In the genomic region with DNA sequence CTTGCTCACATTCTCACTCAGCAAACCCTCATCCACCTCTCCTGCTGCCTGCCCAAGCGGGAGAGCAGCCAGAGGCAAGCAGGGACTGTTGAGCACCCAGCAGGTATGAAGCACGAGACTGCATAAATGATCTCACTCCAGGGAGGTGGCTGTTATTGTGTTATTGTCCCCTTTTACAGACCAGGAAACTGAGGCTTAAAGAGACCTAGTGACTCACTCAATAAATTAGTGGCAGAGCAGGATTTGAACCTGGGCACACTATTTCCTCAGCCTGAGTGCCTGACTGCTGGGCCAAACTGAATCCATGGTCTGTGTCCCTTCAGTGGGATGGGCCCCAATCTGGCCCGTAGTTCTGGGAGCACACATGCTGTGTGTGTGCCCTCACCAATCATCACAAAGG, we compare ENCODE assay signal across 23 cellular contexts. TPM values are rescaled to one million over a fixed set of nuclear protein-coding genes. Genes with fewer than 3 reads are reported as not detected.
DNase-seq lines count a peak whose midpoint lies in the region; ATAC-seq, FAIRE-seq and TF ChIP-seq lines count a peak whose summit lies in the region.
"Had no signal": no experiment of that assay in that cellular context is flagged by ENCODE, and none has a peak within 500 bp of the region (broad histone marks: within the 10 kb centered on the region; RNA-seq: fewer than 3 reads in every experiment).

No MANE protein-coding gene starts in this region.

- ATAC-seq in K562 (no peak), HG03521 (IDR thresholded peaks at IDR 0.05; ENCODE audit: unreplicated experiment) (no peak)
- no peak for ATAC-seq in stimulated activated memory B cell treated with anti-CD40 and anti-IgM and Interleukin-4, amounts not matched to agents 10 μg/mL and 1 μg/mL and 100 μg/mL, for 72 hours
- ATAC-seq: CD8-positive, alpha-beta T cell; GM12878; GM23338 had no signal

- H3K4me3 Mint-ChIP-seq in activated CD4-positive, alpha-beta T cell treated with anti-CD3 and anti-CD28 coated beads, Interleukin-2, amount 10 ng/mL, durations not matched to agents 7 days and 5 days, result no peak overlapping the region
- peak overlapping the region; percentile 41 for H3K4me3 Mint-ChIP-seq in neural progenitor cell
- H3K4me3 Mint-ChIP-seq in stimulated activated memory B cell treated with anti-CD40 and anti-IgM and Interleukin-4, amounts not matched to agents 10 μg/mL and 1 μg/mL and 100 μg/mL, for 72 hours, result no peak overlapping the region
- H3K4me3 Mint-ChIP-seq: CD8-positive, alpha-beta T cell; GM23338; HFFc6 had no signal

- TF ChIP-seq RAD21 in K562 (CRISPR knock-in tag; conservative IDR thresholded peaks at IDR 0.05 in 1 of 2, IDR thresholded peaks at IDR 0.05 in 1 of 2), result no peak

- no peak overlapping the region for H3K4me3 ChIP-seq in K562
- H3K4me3 ChIP-seq in neural progenitor cell, result no peak overlapping the region
- H3K4me3 ChIP-seq: GM12878, GM23338, HAP-1 had no signal

- H3K36me3 ChIP-seq in K562 (ENCODE audit: control insufficient read depth, insufficient read depth, low read length) (no peaks in the 10 kb centered on the region), neural progenitor cell (no peaks in the 10 kb centered on the region)
- H3K36me3 ChIP-seq: BE2C, HAP-1 had no signal

- H3K4me1 ChIP-seq in K562 (replicated peaks in 1 of 2; ENCODE audit: control insufficient read depth in 2 of 2, insufficient read depth in 2 of 2, low read length in 2 of 2) (peaks cover 28 to 43% of the 10 kb centered on the region in 2 experiments; a peak in 4 of 5 replicates), neural progenitor cell (no peaks in the 10 kb centered on the region)
- H3K4me1 ChIP-seq: BE2C had no signal

- H3K4me1 Mint-ChIP-seq in activated CD4-positive, alpha-beta T cell treated with anti-CD3 and anti-CD28 coated beads, Interleukin-2, amount 10 ng/mL, durations not matched to agents 7 days and 5 days, result peaks cover 40% of the 10 kb centered on the region
- H3K4me1 Mint-ChIP-seq in neural progenitor cell, result peaks cover 6% of the 10 kb centered on the region
- H3K4me1 Mint-ChIP-seq in stimulated activated memory B cell treated with anti-CD40 and anti-IgM and Interleukin-4, amounts not matched to agents 10 μg/mL and 1 μg/mL and 100 μg/mL, for 72 hours, result peaks cover 37% of the 10 kb centered on the region

- H2AFZ ChIP-seq in K562 (ENCODE audit: low read depth, low read length), result peak overlapping the region; percentile 70; the same call in 1 of the 2 replicates
- H2AFZ ChIP-seq in neural progenitor cell (replicated peaks), result no peak overlapping the region
- H2AFZ ChIP-seq: GM23338 had no signal

- no peak for TF ChIP-seq POLR2A in K562 (conservative IDR thresholded peaks at IDR 0.05)

- DNase-seq in activated CD4-positive, alpha-beta T cell treated with anti-CD3 and anti-CD28 coated beads, Interleukin-2, amount 10 ng/mL, durations not matched to agents 7 days and 5 days, result no peak
- DNase-seq in activated CD4-positive, alpha-beta T cell treated with anti-CD3 and anti-CD28 coated beads for 4 hours, result no peak
- DNase-seq in K562 (ENCODE audit: extremely low read depth in 1 of 4, low spot score in 3 of 4) (no peak), neural progenitor cell (ENCODE audit: low spot score) (no peak), NCI-H1105 (lab: John Stamatoyannopoulos, UW) (no peak), DMS53 treated with DMSO at 0.1 percent for 48 hours (lab: John Stamatoyannopoulos, UW; ENCODE audit: unreplicated experiment) (no peak)
- DNase-seq: BE2C; C1 segment of cervical spinal cord; Caco-2; CD8-positive, alpha-beta T cell; DMS153; DMS79; EL; GDM1; HFFc6 had no signal

- no peaks in the 10 kb centered on the region for H3K36me3 Mint-ChIP-seq in activated CD4-positive, alpha-beta T cell treated with anti-CD3 and anti-CD28 coated beads, Interleukin-2, amount 10 ng/mL, durations not matched to agents 7 days and 5 days (ENCODE audit: low read depth)
- no peaks in the 10 kb centered on the region for H3K36me3 Mint-ChIP-seq in neural progenitor cell
- no peaks in the 10 kb centered on the region for H3K36me3 Mint-ChIP-seq in stimulated activated memory B cell treated with anti-CD40 and anti-IgM and Interleukin-4, amounts not matched to agents 10 μg/mL and 1 μg/mL and 100 μg/mL, for 72 hours
- H3K36me3 Mint-ChIP-seq: CD8-positive, alpha-beta T cell had no signal

- CTCF ChIA-PET in activated CD4-positive, alpha-beta T cell treated with anti-CD3 and anti-CD28 coated beads, Interleukin-2, amount 10 ng/mL, durations not matched to agents 7 days and 5 days (lab: Charles Lee), result no interaction called here
- CTCF ChIA-PET in K562 (lab: Yijun Ruan, JAX; ENCODE audit: low intra/inter-chr PET ratio), result no interaction called here

- H3K9ac ChIP-seq in K562 (ENCODE audit: insufficient read depth in 1 of 2, low read depth in 2 of 2, low read length in 2 of 2) (peak overlapping the region; percentile 10 to 44; a peak in 2 of 4 replicates), neural progenitor cell (no peak overlapping the region)

- H3K27me3 ChIP-seq in K562 (ENCODE audit: control insufficient read depth in 2 of 2, insufficient read depth in 2 of 2, low read length in 2 of 2) (no peaks in the 10 kb centered on the region), neural progenitor cell (peaks cover 27% of the 10 kb centered on the region)
- H3K27me3 ChIP-seq: BE2C had no signal

- TF ChIP-seq CTCF in K562 (IDR thresholded peaks at IDR 0.05 in 2 of 3, conservative IDR thresholded peaks at IDR 0.05 in 1 of 3; ENCODE audit: insufficient read depth in 2 of 3, low read depth in 1 of 3, low read length in 3 of 3) (no peak), neural progenitor cell (IDR thresholded peaks at IDR 0.05) (no peak)

- no peaks in the 10 kb centered on the region for H3K27me3 Mint-ChIP-seq in activated CD4-positive, alpha-beta T cell treated with anti-CD3 and anti-CD28 coated beads, Interleukin-2, amount 10 ng/mL, durations not matched to agents 7 days and 5 days
- peaks cover 11% of the 10 kb centered on the region for H3K27me3 Mint-ChIP-seq in neural progenitor cell (ENCODE audit: insufficient read depth, low read depth)
- H3K27me3 Mint-ChIP-seq in stimulated activated memory B cell treated with anti-CD40 and anti-IgM and Interleukin-4, amounts not matched to agents 10 μg/mL and 1 μg/mL and 100 μg/mL, for 72 hours, result no peaks in the 10 kb centered on the region

- intact Hi-C loops in K562 (cut with micrococcal nuclease), result no loop called here

- H3K9me3 ChIP-seq in K562 (replicated peaks; ENCODE audit: control insufficient read depth, insufficient read depth, low read depth, low read length) (no peaks in the 10 kb centered on the region), neural progenitor cell (ENCODE audit: low read depth) (no peaks in the 10 kb centered on the region)
- H3K9me3 ChIP-seq: BE2C, Caco-2, HAP-1 had no signal

- in situ Hi-C loops in K562 (cut with MboI), result loop anchor here (10.0 kb wide), 1 partner anchor 243 kb away; no protein-coding TSS in a partner anchor

- WGBS in K562 (ENCODE audit: insufficient coverage, low coverage, missing lambda C conversion rate), result 75% methylated on average over 3 of the region's 3 CpGs

- H3K4me2 ChIP-seq in K562 (ENCODE audit: insufficient read depth, low read length) (peak overlapping the region; percentile 43; the same call in 1 of the 2 replicates), neural progenitor cell (no peak overlapping the region)
- H3K4me2 ChIP-seq: GM23338 had no signal

- peaks cover 3% of the 10 kb centered on the region; the same call in 1 of the 2 replicates for H4K20me1 ChIP-seq in K562 (replicated peaks; ENCODE audit: control insufficient read depth, insufficient read depth, low read length)
- no peaks in the 10 kb centered on the region for H4K20me1 ChIP-seq in neural progenitor cell (ENCODE audit: low read depth)

- no peaks in the 10 kb centered on the region for H3F3A ChIP-seq in neural progenitor cell (ENCODE audit: low read depth)

- H3K27ac ChIP-seq in K562 (ENCODE audit: extremely low read depth, low read depth, low read length) (peak overlapping the region; percentile 66; the same call in 2 of the 3 replicates), neural progenitor cell (no peak overlapping the region)
- H3K27ac ChIP-seq: 22Rv1 had no signal

- FAIRE-seq in K562 (lab: Jason Lieb, UNC), result no peak
- FAIRE-seq: A204.1, GM12878, H54 had no signal

- H3K9me3 Mint-ChIP-seq in activated CD4-positive, alpha-beta T cell treated with anti-CD3 and anti-CD28 coated beads, Interleukin-2, amount 10 ng/mL, durations not matched to agents 7 days and 5 days, result no peaks in the 10 kb centered on the region
- H3K9me3 Mint-ChIP-seq in neural progenitor cell, result peaks cover under 1% of the 10 kb centered on the region
- no peaks in the 10 kb centered on the region for H3K9me3 Mint-ChIP-seq in stimulated activated memory B cell treated with anti-CD40 and anti-IgM and Interleukin-4, amounts not matched to agents 10 μg/mL and 1 μg/mL and 100 μg/mL, for 72 hours
- H3K9me3 Mint-ChIP-seq: CD8-positive, alpha-beta T cell; HFFc6 had no signal

- POLR2A ChIA-PET in activated CD4-positive, alpha-beta T cell treated with anti-CD3 and anti-CD28 coated beads, Interleukin-2, amount 10 ng/mL, durations not matched to agents 7 days and 5 days (lab: Charles Lee), result no interaction called here
- POLR2A ChIA-PET in K562 (lab: Yijun Ruan, JAX), result no interaction called here

- no TSS peak for BruUV-seq in K562 (replicated peaks; lab: Mats Ljungman, UMichigan)

- H3K79me2 ChIP-seq in K562 (ENCODE audit: control insufficient read depth, insufficient read depth, low read length) (no peaks in the 10 kb centered on the region), neural progenitor cell (ENCODE audit: low read depth) (no peaks in the 10 kb centered on the region)

- no peaks in the 10 kb centered on the region for H3K9me1 ChIP-seq in K562 (ENCODE audit: control insufficient read depth, insufficient read depth, low read length)

- peak overlapping the region; percentile 15 for H3K27ac Mint-ChIP-seq in activated CD4-positive, alpha-beta T cell treated with anti-CD3 and anti-CD28 coated beads, Interleukin-2, amount 10 ng/mL, durations not matched to agents 7 days and 5 days
- no peak overlapping the region for H3K27ac Mint-ChIP-seq in neural progenitor cell
- H3K27ac Mint-ChIP-seq in stimulated activated memory B cell treated with anti-CD40 and anti-IgM and Interleukin-4, amounts not matched to agents 10 μg/mL and 1 μg/mL and 100 μg/mL, for 72 hours, result peak overlapping the region; percentile 33
- H3K27ac Mint-ChIP-seq: CD8-positive, alpha-beta T cell; GM23338; HFFc6 had no signal

- TF ChIP-seq EP300 in K562 (IDR thresholded peaks at IDR 0.05; ENCODE audit: low read length), result no peak

RNA-seq across cellular contexts. Expression of gene MAP2K3, which starts 12.3 kb away (rescaled TPM):
- 10 to 100 TPM; 41.7 to 52.8 TPM for total RNA-seq in activated CD4-positive, alpha-beta T cell treated with anti-CD3 and anti-CD28 coated beads, Interleukin-2, amount 10 ng/mL, durations not matched to agents 7 days and 5 days
- total RNA-seq in K562 (2011; cell fraction: chromatin; rRNA removed; ENCODE audit: low replicate concordance), result 5.2 and 14.1 TPM in 2 replicates
- 6.8 and 9.3 TPM in 2 replicates for total RNA-seq in K562 (2011; cell fraction: nucleolus; rRNA removed)
- total RNA-seq in K562 (2011; cell fraction: nucleoplasm; rRNA removed), result 7.1 and 7.6 TPM in 2 replicates
- 4.4 and 5.9 TPM in 2 replicates for total RNA-seq in K562 (2014; rRNA removed)
- total RNA-seq in K562 (2014; rRNA removed; fragmentation: Illumina TruSeq; extraction: Trizol), result 2.2 and 2.5 TPM in 2 replicates
- total RNA-seq in K562 (2015; rRNA removed; fragmentation: Illumina TruSeq; extraction: Trizol), result 3.5 TPM in 2 replicates
- 14.8 and 16.1 TPM in 2 replicates for total RNA-seq in K562 (2021)
- polyA plus RNA-seq in K562 (2011; rRNA removed), result 2.8 and 3.5 TPM in 2 replicates
- polyA plus RNA-seq in K562 (2011; cell fraction: cytosol; rRNA removed), result 5.0 and 6.2 TPM in 2 replicates
- 5.1 and 5.9 TPM in 2 replicates for polyA plus RNA-seq in K562 (2011; cell fraction: nucleus; rRNA removed)
- polyA plus RNA-seq in K562 (2012), result 7.0 and 8.3 TPM in 2 replicates
- polyA plus RNA-seq in K562 (2014; fragmentation: Illumina TruSeq; extraction: Trizol), result 10.3 and 12.5 TPM in 2 replicates
- polyA plus RNA-seq in K562 (2014; fragmentation: Nextera tagmentation; extraction: Ambion mirVana), result under 1 TPM; 0.18 to 0.38 TPM
- 8.0 and 8.8 TPM in 2 replicates for polyA plus RNA-seq in K562 (2014; rRNA removed)
- polyA minus RNA-seq in K562 (2011; rRNA and poly(A)+ RNA removed), result 1.0 and 2.2 TPM in 2 replicates
- polyA minus RNA-seq in K562 (2011; cell fraction: cytosol; rRNA and poly(A)+ RNA removed), result 4.1 and 5.6 TPM in 2 replicates
- 2.8 and 3.0 TPM in 2 replicates for polyA minus RNA-seq in K562 (2011; cell fraction: nucleus; rRNA and poly(A)+ RNA removed)
- 3.5 and 9.4 TPM in 2 replicates for total RNA-seq in neural progenitor cell (ENCODE audit: low replicate concordance)

RNA-seq across cellular contexts. Expression of gene NATD1, which starts 19.0 kb away (rescaled TPM):
- total RNA-seq in activated CD4-positive, alpha-beta T cell treated with anti-CD3 and anti-CD28 coated beads, Interleukin-2, amount 10 ng/mL, durations not matched to agents 7 days and 5 days, result 1 to 10 TPM; 3.0 to 3.2 TPM
- total RNA-seq in K562 (2011; cell fraction: chromatin; rRNA removed; ENCODE audit: low replicate concordance), result 1.9 and 6.9 TPM in 2 replicates
- 5.3 and 5.5 TPM in 2 replicates for total RNA-seq in K562 (2011; cell fraction: nucleolus; rRNA removed)
- total RNA-seq in K562 (2011; cell fraction: nucleoplasm; rRNA removed), result 3.2 and 3.4 TPM in 2 replicates
- total RNA-seq in K562 (2014; rRNA removed) (2.3 and 2.9 TPM in 2 replicates), K562 (2014; rRNA removed; fragmentation: Illumina TruSeq; extraction: Trizol) (0.55 and 0.61 TPM in 2 replicates), K562 (2015; rRNA removed; fragmentation: Illumina TruSeq; extraction: Trizol) (0.65 and 0.72 TPM in 2 replicates), K562 (2021) (5.4 TPM in 2 replicates), neural progenitor cell (ENCODE audit: low replicate concordance) (4.3 and 7.8 TPM in 2 replicates)
- polyA plus RNA-seq in K562 (2011; rRNA removed) (1.6 and 2.3 TPM in 2 replicates), K562 (2014; fragmentation: Illumina TruSeq; extraction: Trizol) (3.7 and 4.5 TPM in 2 replicates), K562 (2014; fragmentation: Nextera tagmentation; extraction: Ambion mirVana) (under 1 TPM; 0.24 to 0.52 TPM), K562 (2014; rRNA removed) (3.7 and 4.2 TPM in 2 replicates)
- polyA plus RNA-seq in K562 (2011; cell fraction: cytosol; rRNA removed), result 3.1 and 4.2 TPM in 2 replicates
- polyA plus RNA-seq in K562 (2011; cell fraction: nucleus; rRNA removed), result 1.5 and 2.5 TPM in 2 replicates
- polyA plus RNA-seq in K562 (2012), result 2.5 and 8.0 TPM in 2 replicates
- 0.90 and 1.3 TPM in 2 replicates for polyA minus RNA-seq in K562 (2011; rRNA and poly(A)+ RNA removed)
- polyA minus RNA-seq in K562 (2011; cell fraction: cytosol; rRNA and poly(A)+ RNA removed), result 1.9 and 3.1 TPM in 2 replicates
- polyA minus RNA-seq in K562 (2011; cell fraction: nucleus; rRNA and poly(A)+ RNA removed), result 2.3 and 2.9 TPM in 2 replicates

RNA-seq across cellular contexts. Expression of gene TMEM11, which starts 58.3 kb away (rescaled TPM):
- 10 to 100 TPM; 24.7 to 28.1 TPM for total RNA-seq in activated CD4-positive, alpha-beta T cell treated with anti-CD3 and anti-CD28 coated beads, Interleukin-2, amount 10 ng/mL, durations not matched to agents 7 days and 5 days
- total RNA-seq in K562 (2011; cell fraction: chromatin; rRNA removed; ENCODE audit: low replicate concordance), result 22.4 and 35.6 TPM in 2 replicates
- total RNA-seq in K562 (2011; cell fraction: nucleolus; rRNA removed), result 30.8 and 34.7 TPM in 2 replicates
- 28.2 and 29.8 TPM in 2 replicates for total RNA-seq in K562 (2011; cell fraction: nucleoplasm; rRNA removed)
- 27.5 and 35.4 TPM in 2 replicates for total RNA-seq in K562 (2014; rRNA removed)
- 9.4 and 12.0 TPM in 2 replicates for total RNA-seq in K562 (2014; rRNA removed; fragmentation: Illumina TruSeq; extraction: Trizol)
- total RNA-seq in K562 (2015; rRNA removed; fragmentation: Illumina TruSeq; extraction: Trizol), result 17.8 and 18.7 TPM in 2 replicates
- total RNA-seq in K562 (2021), result 28.3 and 30.0 TPM in 2 replicates
- polyA plus RNA-seq in K562 (2011; rRNA removed), result 32.2 and 37.5 TPM in 2 replicates
- polyA plus RNA-seq in K562 (2011; cell fraction: cytosol; rRNA removed), result 53.5 and 101 TPM in 2 replicates
- 22.5 and 25.5 TPM in 2 replicates for polyA plus RNA-seq in K562 (2011; cell fraction: nucleus; rRNA removed)
- polyA plus RNA-seq in K562 (2012), result 17.5 and 27.9 TPM in 2 replicates
- 33.4 and 35.1 TPM in 2 replicates for polyA plus RNA-seq in K562 (2014; fragmentation: Illumina TruSeq; extraction: Trizol)
- polyA plus RNA-seq in K562 (2014; fragmentation: Nextera tagmentation; extraction: Ambion mirVana), result 10 to 100 TPM; 17.4 to 31.9 TPM
- polyA plus RNA-seq in K562 (2014; rRNA removed), result 40.7 and 41.5 TPM in 2 replicates
- 16.0 and 21.8 TPM in 2 replicates for polyA minus RNA-seq in K562 (2011; rRNA and poly(A)+ RNA removed)
- 13.1 and 16.8 TPM in 2 replicates for polyA minus RNA-seq in K562 (2011; cell fraction: cytosol; rRNA and poly(A)+ RNA removed)
- polyA minus RNA-seq in K562 (2011; cell fraction: nucleus; rRNA and poly(A)+ RNA removed), result 11.2 and 18.2 TPM in 2 replicates
- 17.3 and 20.9 TPM in 2 replicates for total RNA-seq in neural progenitor cell (ENCODE audit: low replicate concordance)
